2 cellular contexts compared by ENCODE assay signal in the genomic region with DNA sequence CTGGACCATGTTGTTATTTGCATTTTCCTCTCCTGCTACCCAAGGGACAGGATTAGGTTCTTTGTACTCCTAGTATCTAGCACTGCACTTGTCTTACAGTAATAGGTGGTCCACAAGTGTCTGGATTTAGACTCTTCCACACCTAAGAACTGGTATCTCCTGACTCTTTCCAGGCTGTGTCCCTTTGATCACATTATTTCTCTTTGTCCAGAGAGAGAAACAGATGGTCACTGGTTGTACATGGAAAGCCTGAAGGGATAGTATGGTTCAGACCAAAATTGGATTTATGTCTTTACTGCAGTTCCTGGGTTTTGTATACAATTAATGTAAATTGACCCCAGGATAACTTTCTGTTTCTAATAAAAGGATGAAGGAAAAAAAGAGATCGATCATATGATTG.
TF ChIP-seq lines count a peak whose summit lies in the region.

No MANE protein-coding gene starts in this region.

TF ChIP-seq in liver, 16 proteins besides CTCF, POLR2A, EP300 and RAD21:
- TF ChIP-seq SP1 (IDR thresholded peaks at IDR 0.05) (no peak), RXRA (IDR thresholded peaks at IDR 0.05) (no peak), TAF1 (conservative IDR thresholded peaks at IDR 0.05) (no peak), YY1 (IDR thresholded peaks at IDR 0.05) (no peak), EGR1 (IDR thresholded peaks at IDR 0.05; ENCODE audit: low read depth in 2 of 2) (no peak), FOXA1 (IDR thresholded peaks at IDR 0.05) (no peak), FOXA2 (IDR thresholded peaks at IDR 0.05) (no peak), HNF4A (conservative IDR thresholded peaks at IDR 0.05) (no peak), NR2F2 (IDR thresholded peaks at IDR 0.05) (no peak)
- TF ChIP-seq, protein P1, sequence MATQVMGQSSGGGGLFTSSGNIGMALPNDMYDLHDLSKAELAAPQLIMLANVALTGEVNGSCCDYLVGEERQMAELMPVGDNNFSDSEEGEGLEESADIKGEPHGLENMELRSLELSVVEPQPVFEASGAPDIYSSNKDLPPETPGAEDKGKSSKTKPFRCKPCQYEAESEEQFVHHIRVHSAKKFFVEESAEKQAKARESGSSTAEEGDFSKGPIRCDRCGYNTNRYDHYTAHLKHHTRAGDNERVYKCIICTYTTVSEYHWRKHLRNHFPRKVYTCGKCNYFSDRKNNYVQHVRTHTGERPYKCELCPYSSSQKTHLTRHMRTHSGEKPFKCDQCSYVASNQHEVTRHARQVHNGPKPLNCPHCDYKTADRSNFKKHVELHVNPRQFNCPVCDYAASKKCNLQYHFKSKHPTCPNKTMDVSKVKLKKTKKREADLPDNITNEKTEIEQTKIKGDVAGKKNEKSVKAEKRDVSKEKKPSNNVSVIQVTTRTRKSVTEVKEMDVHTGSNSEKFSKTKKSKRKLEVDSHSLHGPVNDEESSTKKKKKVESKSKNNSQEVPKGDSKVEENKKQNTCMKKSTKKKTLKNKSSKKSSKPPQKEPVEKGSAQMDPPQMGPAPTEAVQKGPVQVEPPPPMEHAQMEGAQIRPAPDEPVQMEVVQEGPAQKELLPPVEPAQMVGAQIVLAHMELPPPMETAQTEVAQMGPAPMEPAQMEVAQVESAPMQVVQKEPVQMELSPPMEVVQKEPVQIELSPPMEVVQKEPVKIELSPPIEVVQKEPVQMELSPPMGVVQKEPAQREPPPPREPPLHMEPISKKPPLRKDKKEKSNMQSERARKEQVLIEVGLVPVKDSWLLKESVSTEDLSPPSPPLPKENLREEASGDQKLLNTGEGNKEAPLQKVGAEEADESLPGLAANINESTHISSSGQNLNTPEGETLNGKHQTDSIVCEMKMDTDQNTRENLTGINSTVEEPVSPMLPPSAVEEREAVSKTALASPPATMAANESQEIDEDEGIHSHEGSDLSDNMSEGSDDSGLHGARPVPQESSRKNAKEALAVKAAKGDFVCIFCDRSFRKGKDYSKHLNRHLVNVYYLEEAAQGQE (IDR thresholded peaks at IDR 0.05), result no peak

TF ChIP-seq in HepG2, 621 proteins besides CTCF, POLR2A, EP300 and RAD21 (continued from another document):
- no peak for TF ChIP-seq CHD2 (IDR thresholded peaks at IDR 0.05; ENCODE audit: low read depth, low read length)
- TF ChIP-seq KLF11 (CRISPR knock-in tag; IDR thresholded peaks at IDR 0.05), result no peak
- TF ChIP-seq, protein P2, sequence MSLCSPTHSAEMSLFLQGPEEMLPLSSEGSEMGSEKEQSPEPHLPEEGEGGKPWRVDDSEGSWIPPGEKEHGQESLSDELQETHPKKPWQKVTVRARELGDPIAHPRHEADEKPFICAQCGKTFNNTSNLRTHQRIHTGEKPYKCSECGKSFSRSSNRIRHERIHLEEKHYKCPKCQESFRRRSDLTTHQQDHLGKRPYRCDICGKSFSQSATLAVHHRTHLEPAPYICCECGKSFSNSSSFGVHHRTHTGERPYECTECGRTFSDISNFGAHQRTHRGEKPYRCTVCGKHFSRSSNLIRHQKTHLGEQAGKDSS (CRISPR knock-in tag; IDR thresholded peaks at IDR 0.05; ENCODE audit: borderline replicate concordance, low read depth), result no peak
- no peak for TF ChIP-seq FOXK2 (IDR thresholded peaks at IDR 0.05)
- no peak for TF ChIP-seq WIZ (CRISPR knock-in tag; IDR thresholded peaks at IDR 0.05)
- TF ChIP-seq RELA (CRISPR knock-in tag; IDR thresholded peaks at IDR 0.05), result no peak
- TF ChIP-seq, protein P3, sequence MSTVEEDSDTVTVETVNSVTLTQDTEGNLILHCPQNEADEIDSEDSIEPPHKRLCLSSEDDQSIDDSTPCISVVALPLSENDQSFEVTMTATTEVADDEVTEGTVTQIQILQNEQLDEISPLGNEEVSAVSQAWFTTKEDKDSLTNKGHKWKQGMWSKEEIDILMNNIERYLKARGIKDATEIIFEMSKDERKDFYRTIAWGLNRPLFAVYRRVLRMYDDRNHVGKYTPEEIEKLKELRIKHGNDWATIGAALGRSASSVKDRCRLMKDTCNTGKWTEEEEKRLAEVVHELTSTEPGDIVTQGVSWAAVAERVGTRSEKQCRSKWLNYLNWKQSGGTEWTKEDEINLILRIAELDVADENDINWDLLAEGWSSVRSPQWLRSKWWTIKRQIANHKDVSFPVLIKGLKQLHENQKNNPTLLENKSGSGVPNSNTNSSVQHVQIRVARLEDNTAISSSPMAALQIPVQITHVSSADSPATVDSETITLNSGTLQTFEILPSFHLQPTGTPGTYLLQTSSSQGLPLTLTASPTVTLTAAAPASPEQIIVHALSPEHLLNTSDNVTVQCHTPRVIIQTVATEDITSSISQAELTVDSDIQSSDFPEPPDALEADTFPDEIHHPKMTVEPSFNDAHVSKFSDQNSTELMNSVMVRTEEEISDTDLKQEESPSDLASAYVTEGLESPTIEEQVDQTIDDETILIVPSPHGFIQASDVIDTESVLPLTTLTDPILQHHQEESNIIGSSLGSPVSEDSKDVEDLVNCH (CRISPR knock-in tag; IDR thresholded peaks at IDR 0.05), result no peak
- TF ChIP-seq ZNF850 (CRISPR knock-in tag; conservative IDR thresholded peaks at IDR 0.05), result no peak
- TF ChIP-seq, protein P4, sequence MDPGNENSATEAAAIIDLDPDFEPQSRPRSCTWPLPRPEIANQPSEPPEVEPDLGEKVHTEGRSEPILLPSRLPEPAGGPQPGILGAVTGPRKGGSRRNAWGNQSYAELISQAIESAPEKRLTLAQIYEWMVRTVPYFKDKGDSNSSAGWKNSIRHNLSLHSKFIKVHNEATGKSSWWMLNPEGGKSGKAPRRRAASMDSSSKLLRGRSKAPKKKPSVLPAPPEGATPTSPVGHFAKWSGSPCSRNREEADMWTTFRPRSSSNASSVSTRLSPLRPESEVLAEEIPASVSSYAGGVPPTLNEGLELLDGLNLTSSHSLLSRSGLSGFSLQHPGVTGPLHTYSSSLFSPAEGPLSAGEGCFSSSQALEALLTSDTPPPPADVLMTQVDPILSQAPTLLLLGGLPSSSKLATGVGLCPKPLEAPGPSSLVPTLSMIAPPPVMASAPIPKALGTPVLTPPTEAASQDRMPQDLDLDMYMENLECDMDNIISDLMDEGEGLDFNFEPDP (CRISPR knock-in tag; conservative IDR thresholded peaks at IDR 0.05), result no peak
- no peak for TF ChIP-seq ZC3H13 (CRISPR knock-in tag; IDR thresholded peaks at IDR 0.05)
- no peak for TF ChIP-seq KDM4B (CRISPR knock-in tag; IDR thresholded peaks at IDR 0.05)
- TF ChIP-seq HNRNPK (IDR thresholded peaks at IDR 0.05; ENCODE audit: low read depth, low read length, poor library complexity, severe bottlenecking), result no peak
- TF ChIP-seq, protein P5, sequence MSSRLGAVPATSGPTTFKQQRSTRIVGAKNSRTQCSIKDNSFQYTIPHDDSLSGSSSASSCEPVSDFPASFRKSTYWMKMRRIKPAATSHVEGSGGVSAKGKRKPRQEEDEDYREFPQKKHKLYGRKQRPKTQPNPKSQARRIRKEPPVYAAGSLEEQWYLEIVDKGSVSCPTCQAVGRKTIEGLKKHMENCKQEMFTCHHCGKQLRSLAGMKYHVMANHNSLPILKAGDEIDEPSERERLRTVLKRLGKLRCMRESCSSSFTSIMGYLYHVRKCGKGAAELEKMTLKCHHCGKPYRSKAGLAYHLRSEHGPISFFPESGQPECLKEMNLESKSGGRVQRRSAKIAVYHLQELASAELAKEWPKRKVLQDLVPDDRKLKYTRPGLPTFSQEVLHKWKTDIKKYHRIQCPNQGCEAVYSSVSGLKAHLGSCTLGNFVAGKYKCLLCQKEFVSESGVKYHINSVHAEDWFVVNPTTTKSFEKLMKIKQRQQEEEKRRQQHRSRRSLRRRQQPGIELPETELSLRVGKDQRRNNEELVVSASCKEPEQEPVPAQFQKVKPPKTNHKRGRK (CRISPR knock-in tag; IDR thresholded peaks at IDR 0.05), result no peak
- TF ChIP-seq, protein P6, sequence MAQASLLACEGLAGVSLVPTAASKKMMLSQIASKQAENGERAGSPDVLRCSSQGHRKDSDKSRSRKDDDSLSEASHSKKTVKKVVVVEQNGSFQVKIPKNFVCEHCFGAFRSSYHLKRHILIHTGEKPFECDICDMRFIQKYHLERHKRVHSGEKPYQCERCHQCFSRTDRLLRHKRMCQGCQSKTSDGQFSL (CRISPR knock-in tag; IDR thresholded peaks at IDR 0.05), result no peak
